ENCODE assay signal across 12 cellular contexts in genomic region chr1:185281245-185281644, GRCh38. TPM values are rescaled to one million over a fixed set of nuclear protein-coding genes. Genes with fewer than 3 reads are reported as not detected.
A peak's percentile ranks its signal among the peaks of the same experiment; 100 is the strongest.
DNase-seq lines count a peak whose midpoint lies in the region; ATAC-seq and TF ChIP-seq lines count a peak whose summit lies in the region.
"Had no signal": no experiment of that assay in that cellular context is flagged by ENCODE, and none has a peak within 500 bp of the region (broad histone marks: within the 10 kb centered on the region; RNA-seq: fewer than 3 reads in every experiment).

No MANE protein-coding gene starts in this region.

- no peaks in the 10 kb centered on the region for H4K20me1 ChIP-seq in OCI-LY3 (ENCODE audit: insufficient read depth, low read length)

- no peaks in the 10 kb centered on the region for H3K27me3 ChIP-seq in OCI-LY3 (ENCODE audit: low read depth, low read length)

- H3K9ac ChIP-seq in OCI-LY3 (ENCODE audit: low read length), result no peak overlapping the region

- 0 out of 2 replicates have a peak overlapping the region, but pooled peaks have one; percentile 1 for H3K4me3 ChIP-seq in OCI-LY3 (ENCODE audit: low read length)
- H3K4me3 ChIP-seq: A549, lung had no signal

- no peaks in the 10 kb centered on the region for H3K36me3 Mint-ChIP-seq in natural killer cell treated with Interleukin-12 subunit alpha and Interleukin-12 subunit beta and Interleukin-15 and Interleukin-18, amount 100 ng/mL, for 72 hours

- ATAC-seq in activated CD4-positive, CD25-positive, alpha-beta regulatory T cell treated with anti-CD3 and anti-CD28 coated beads, Interleukin-2, amount 50 U/mL, for 24 hours, result peak; percentile 72 to 76
- ATAC-seq in HG02759 (IDR thresholded peaks at IDR 0.05; ENCODE audit: unreplicated experiment), result peak; percentile 97
- ATAC-seq in natural killer cell treated with Interleukin-12 subunit alpha and Interleukin-12 subunit beta and Interleukin-15 and Interleukin-18, amount 100 ng/mL, for 72 hours, result peak; percentile 2 to 37
- ATAC-seq in HG02852 (IDR thresholded peaks at IDR 0.05; ENCODE audit: unreplicated experiment), result no peak
- ATAC-seq: A549 had no signal

- no peaks in the 10 kb centered on the region for H3K36me3 ChIP-seq in OCI-LY3 (replicated peaks; ENCODE audit: low read depth, low read length)

- H3K4me1 Mint-ChIP-seq in natural killer cell treated with Interleukin-12 subunit alpha and Interleukin-12 subunit beta and Interleukin-15 and Interleukin-18, amount 100 ng/mL, for 72 hours (ENCODE audit: low read depth in 2 of 2), result peaks cover 16 to 23% of the 10 kb centered on the region in 2 donors

- no peaks in the 10 kb centered on the region for H3K79me2 ChIP-seq in OCI-LY3 (ENCODE audit: low read length)

- peak overlapping the region; percentile 11; the same call in 1 of the 2 replicates for H3K27ac ChIP-seq in OCI-LY3 (ENCODE audit: low read length)
- H3K27ac ChIP-seq: A549, VCaP had no signal

- no peaks in the 10 kb centered on the region for H3K9me3 ChIP-seq in OCI-LY3 (ENCODE audit: insufficient read depth, low read length)
- H3K9me3 ChIP-seq: A549 had no signal

- peak overlapping the region; percentile 8 to 58 for H3K27ac Mint-ChIP-seq in natural killer cell treated with Interleukin-12 subunit alpha and Interleukin-12 subunit beta and Interleukin-15 and Interleukin-18, amount 100 ng/mL, for 72 hours

- no peak for DNase-seq in activated CD4-positive, CD25-positive, alpha-beta regulatory T cell treated with anti-CD3 and anti-CD28 coated beads, Interleukin-2, amount 50 U/mL, for 72 hours
- DNase-seq in natural killer cell treated with Interleukin-12 subunit alpha and Interleukin-12 subunit beta and Interleukin-15 and Interleukin-18, amount 100 ng/mL, for 72 hours (ENCODE audit: low spot score), result no peak
- no peak for DNase-seq in NCI-H1105 (lab: John Stamatoyannopoulos, UW)
- DNase-seq in stimulated activated CD4-positive, alpha-beta T cell treated with anti-CD3 and anti-CD28 coated beads, Interleukin-2, amount 100 ng/mL, for 48 hours, result no peak
- DNase-seq: NCI-H2029 had no signal

- H3K4me2 ChIP-seq in OCI-LY3 (ENCODE audit: low read length), result peak overlapping the region; percentile 37
- H3K4me2 ChIP-seq: A549 had no signal

- H3K4me3 Mint-ChIP-seq in natural killer cell treated with Interleukin-12 subunit alpha and Interleukin-12 subunit beta and Interleukin-15 and Interleukin-18, amount 100 ng/mL, for 72 hours, result peak overlapping the region; percentile 21

- no peak for TF ChIP-seq CTCF in OCI-LY3 (IDR thresholded peaks at IDR 0.05; ENCODE audit: low read depth, low read length)

- peaks cover 15% of the 10 kb centered on the region for H3K4me1 ChIP-seq in OCI-LY3 (ENCODE audit: low read length)
- H3K4me1 ChIP-seq: A549 had no signal

- no peaks in the 10 kb centered on the region for H3K9me3 Mint-ChIP-seq in natural killer cell treated with Interleukin-12 subunit alpha and Interleukin-12 subunit beta and Interleukin-15 and Interleukin-18, amount 100 ng/mL, for 72 hours

- no peaks in the 10 kb centered on the region for H3K27me3 Mint-ChIP-seq in natural killer cell treated with Interleukin-12 subunit alpha and Interleukin-12 subunit beta and Interleukin-15 and Interleukin-18, amount 100 ng/mL, for 72 hours

- peak overlapping the region; percentile 15 for H2AFZ ChIP-seq in OCI-LY3 (ENCODE audit: low read depth, low read length)

RNA-seq across cellular contexts. Expression of gene IVNS1ABP, which starts 35.8 kb away (rescaled TPM):
- total RNA-seq in natural killer cell treated with Interleukin-12 subunit alpha and Interleukin-12 subunit beta and Interleukin-15 and Interleukin-18, amount 100 ng/mL, for 72 hours, result 100 to 1,000 TPM; 744 to 950 TPM
